ENCODE assay signal across 8 cellular contexts in the genomic region with DNA sequence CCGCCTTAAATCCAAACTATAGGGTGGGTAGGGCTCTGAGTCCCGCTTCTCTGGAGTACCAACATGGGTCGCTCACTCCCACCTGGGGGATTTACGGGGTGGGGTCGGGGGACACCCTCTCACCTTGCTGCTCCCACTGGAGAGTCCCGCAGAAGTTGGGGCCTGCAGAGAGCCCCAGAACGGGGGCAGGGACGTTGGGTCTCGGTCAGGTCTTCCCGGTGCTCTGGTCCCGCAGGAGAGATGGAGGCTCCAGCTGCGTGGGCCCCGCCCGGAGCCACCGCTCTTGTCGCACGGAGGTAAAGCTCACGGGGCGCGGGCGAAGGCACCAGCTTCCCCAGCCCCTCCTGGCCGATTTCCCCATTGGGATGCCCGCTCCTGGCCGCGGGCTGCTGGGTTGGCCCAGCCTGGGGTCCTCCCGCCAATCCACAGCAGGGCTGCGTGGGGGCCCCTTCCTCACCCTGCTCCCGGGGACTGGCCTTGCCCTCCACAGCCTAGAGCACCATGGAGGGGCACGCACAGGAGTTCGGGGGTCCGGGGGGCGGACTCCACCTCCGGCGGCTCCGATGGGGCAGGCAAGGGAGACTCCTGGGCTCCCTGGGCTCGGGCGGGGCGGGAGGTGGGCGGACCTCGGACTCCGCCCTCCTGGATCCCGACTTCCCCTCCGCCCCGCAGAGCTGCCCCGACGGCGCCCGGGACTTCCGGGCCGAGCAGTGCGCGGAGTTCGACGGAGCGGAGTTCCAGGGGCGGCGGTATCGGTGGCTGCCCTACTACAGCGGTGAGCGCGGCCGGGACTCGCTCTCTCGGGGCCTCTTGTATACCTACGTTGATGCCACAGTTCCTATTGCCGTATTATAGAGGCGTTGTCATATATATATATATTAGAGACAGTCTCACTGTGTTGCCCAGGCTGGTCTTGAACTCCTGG. TPM values are rescaled to one million over a fixed set of nuclear protein-coding genes. Genes with fewer than 3 reads are reported as not detected.
DNase-seq lines count a peak whose midpoint lies in the region; ATAC-seq and TF ChIP-seq lines count a peak whose summit lies in the region.

No MANE protein-coding gene starts in this region.

- 98% methylated on average over 27 of the region's 67 CpGs for WGBS in SK-N-SH (ENCODE audit: low lambda C conversion rate)
- WGBS in endodermal cell (ENCODE audit: insufficient coverage in 1 of 2, insufficient read length in 1 of 2), 2 experiments, result 54 to 83% methylated on average over 33 to 67 of the region's 67 CpGs
- 26 to 36% methylated on average over 22 to 33 of the region's 67 CpGs for WGBS in tibial nerve, 2 donors

- no peak overlapping the region for H2AFZ ChIP-seq in SK-N-SH (ENCODE audit: low read depth)

- H3K36me3 Mint-ChIP-seq in activated CD4-positive, alpha-beta T cell treated with anti-CD3 and anti-CD28 coated beads for 36 hours (ENCODE audit: low read depth), result no peaks in the 10 kb centered on the region
- peaks cover 5% of the 10 kb centered on the region for H3K36me3 Mint-ChIP-seq in endodermal cell (ENCODE audit: low read depth)
- H3K36me3 Mint-ChIP-seq in naive thymus-derived CD8-positive, alpha-beta T cell, result peaks cover 0 to 3% (median 0%) of the 10 kb centered on the region in 3 donors

- H3K27ac ChIP-seq in SK-N-SH (ENCODE audit: low read depth in 2 of 2, low read length in 1 of 2) (no peak overlapping the region), HUES48 (ENCODE audit: low read depth, low read length) (no peak overlapping the region), endodermal cell (ENCODE audit: low read depth, low read length) (no peak overlapping the region), tibial nerve (peak overlapping the region in 3 of 4 donors; percentile 62 to 71 (median 64))

- no peak overlapping the region for H3K4me3 ChIP-seq in SK-N-SH (ENCODE audit: low read depth in 2 of 2, low read length in 1 of 2)
- H3K4me3 ChIP-seq in HUES48 (ENCODE audit: low read depth, low read length), result peak overlapping the region; percentile 65
- peak overlapping the region; percentile 29 for H3K4me3 ChIP-seq in endodermal cell (ENCODE audit: low read length)
- H3K4me3 ChIP-seq in tibial nerve, result peak overlapping the region; percentile 42 to 60 (median 51)

- H3K9me3 ChIP-seq in SK-N-SH (no peaks in the 10 kb centered on the region), HUES48 (ENCODE audit: control insufficient read depth, insufficient read depth, low read length) (no peaks in the 10 kb centered on the region), endodermal cell (ENCODE audit: control insufficient read depth, low read length) (no peaks in the 10 kb centered on the region), tibial nerve (no peaks in the 10 kb centered on the region)

- TF ChIP-seq EP300 in SK-N-SH (IDR thresholded peaks at IDR 0.05; ENCODE audit: borderline replicate concordance in 1 of 2, low read depth in 1 of 2, low read length in 1 of 2) (no peak), tibial nerve (IDR thresholded peaks at IDR 0.05) (peak in 1 of 2 donors; percentile 34)

- no peaks in the 10 kb centered on the region for H3K79me2 ChIP-seq in SK-N-SH (ENCODE audit: insufficient read depth)

- no peaks in the 10 kb centered on the region for H3K9me3 Mint-ChIP-seq in activated CD4-positive, alpha-beta T cell treated with anti-CD3 and anti-CD28 coated beads for 36 hours (ENCODE audit: low read depth)
- no peaks in the 10 kb centered on the region for H3K9me3 Mint-ChIP-seq in endodermal cell
- peaks cover 0 to 2% (median 0%) of the 10 kb centered on the region in 9 donors for H3K9me3 Mint-ChIP-seq in naive thymus-derived CD8-positive, alpha-beta T cell

- H3K27me3 Mint-ChIP-seq in activated CD4-positive, alpha-beta T cell treated with anti-CD3 and anti-CD28 coated beads for 36 hours, result peaks cover 36% of the 10 kb centered on the region
- H3K27me3 Mint-ChIP-seq in endodermal cell (ENCODE audit: insufficient read depth), result peaks cover 58% of the 10 kb centered on the region
- H3K27me3 Mint-ChIP-seq in naive thymus-derived CD8-positive, alpha-beta T cell, result peaks cover 15 to 46% (median 25%) of the 10 kb centered on the region in 5 donors

- no peak for TF ChIP-seq POLR2A in tibial nerve (IDR thresholded peaks at IDR 0.05)

- peaks cover 10% of the 10 kb centered on the region for H3K4me1 Mint-ChIP-seq in activated CD4-positive, alpha-beta T cell treated with anti-CD3 and anti-CD28 coated beads for 36 hours
- no peaks in the 10 kb centered on the region for H3K4me1 Mint-ChIP-seq in endodermal cell
- H3K4me1 Mint-ChIP-seq in naive thymus-derived CD8-positive, alpha-beta T cell, result peaks cover 20 to 49% (median 31%) of the 10 kb centered on the region in 4 donors

- H3K27ac Mint-ChIP-seq in activated CD4-positive, alpha-beta T cell treated with anti-CD3 and anti-CD28 coated beads for 36 hours, result no peak overlapping the region
- H3K27ac Mint-ChIP-seq in endodermal cell, result no peak overlapping the region
- peak overlapping the region in 3 of 10 donors; percentile 36 to 92 (median 69) for H3K27ac Mint-ChIP-seq in naive thymus-derived CD8-positive, alpha-beta T cell

- H3K4me3 Mint-ChIP-seq in activated CD4-positive, alpha-beta T cell treated with anti-CD3 and anti-CD28 coated beads for 36 hours, result peak overlapping the region; percentile 53
- peak overlapping the region; percentile 52 for H3K4me3 Mint-ChIP-seq in endodermal cell
- peak overlapping the region; percentile 62 to 91 (median 83) for H3K4me3 Mint-ChIP-seq in naive thymus-derived CD8-positive, alpha-beta T cell

- intact Hi-C loops in activated CD4-positive, alpha-beta T cell treated with anti-CD3 and anti-CD28 coated beads for 36 hours (cut with DNase I, micrococcal nuclease), result no loop called here

- H3K4me1 ChIP-seq in SK-N-SH (ENCODE audit: control insufficient read depth in 1 of 2, insufficient read depth in 2 of 2, low read depth in 1 of 2, low read length in 1 of 2), result no peaks in the 10 kb centered on the region
- H3K4me1 ChIP-seq in HUES48 (ENCODE audit: control insufficient read depth, insufficient read depth, low read length), result peaks cover 3% of the 10 kb centered on the region; the same call in 1 of the 2 replicates
- H3K4me1 ChIP-seq in endodermal cell (ENCODE audit: control insufficient read depth, insufficient read depth, low read length), result no peaks in the 10 kb centered on the region
- H3K4me1 ChIP-seq in tibial nerve, result peaks cover 0 to 59% (median 34%) of the 10 kb centered on the region in 4 donors

- H3K36me3 ChIP-seq in SK-N-SH (replicated peaks in 1 of 2; ENCODE audit: control insufficient read depth in 1 of 2, insufficient read depth in 2 of 2, low read length in 1 of 2) (no peaks in the 10 kb centered on the region), HUES48 (ENCODE audit: control insufficient read depth, insufficient read depth, low read length) (peaks cover 4% of the 10 kb centered on the region; the same call in 1 of the 2 replicates), endodermal cell (ENCODE audit: control insufficient read depth, insufficient read depth, low read length) (no peaks in the 10 kb centered on the region), tibial nerve (peaks cover 0 to 11% (median 0%) of the 10 kb centered on the region in 3 donors)

- H3F3A ChIP-seq in SK-N-SH (replicated peaks; ENCODE audit: insufficient read depth), result peaks cover 5% of the 10 kb centered on the region

- no peak for TF ChIP-seq RAD21 in SK-N-SH (IDR thresholded peaks at IDR 0.05; ENCODE audit: low read length)

- H3K9me2 ChIP-seq in SK-N-SH, result no peaks in the 10 kb centered on the region

- H3K9ac ChIP-seq in SK-N-SH (no peak overlapping the region), HUES48 (ENCODE audit: low read depth, low read length) (no peak overlapping the region; the same call in 1 of the 2 replicates), endodermal cell (ENCODE audit: extremely low read depth, low read length, poor library complexity, severe bottlenecking) (no peak overlapping the region)

- CTCF ChIA-PET in SK-N-SH (lab: Yijun Ruan, JAX), result interaction anchor here (1.3 kb wide), 1 partner anchor 297 kb away, joined by 4 read pairs; no protein-coding TSS in a partner anchor
- CTCF ChIA-PET in activated CD4-positive, alpha-beta T cell treated with anti-CD3 and anti-CD28 coated beads for 36 hours (lab: Charles Lee), result interaction anchor here (0.7 kb wide), 1 partner anchor 218 kb away, joined by 3 read pairs; no protein-coding TSS in a partner anchor

- no peak for TF ChIP-seq CTCF in SK-N-SH (IDR thresholded peaks at IDR 0.05)
- no peak for TF ChIP-seq CTCF in endodermal cell (conservative IDR thresholded peaks at IDR 0.05)
- no peak for TF ChIP-seq CTCF in tibial nerve (IDR thresholded peaks at IDR 0.05)

- no peaks in the 10 kb centered on the region for H3K27me3 ChIP-seq in SK-N-SH (ENCODE audit: insufficient read depth)
- H3K27me3 ChIP-seq in HUES48 (ENCODE audit: control insufficient read depth, insufficient read depth, low read length), result no peaks in the 10 kb centered on the region; the same call in 1 of the 2 replicates
- H3K27me3 ChIP-seq in endodermal cell (ENCODE audit: control insufficient read depth, insufficient read depth, low read length, poor library complexity, severe bottlenecking), result peaks cover 19% of the 10 kb centered on the region
- H3K27me3 ChIP-seq in tibial nerve, result no peaks in the 10 kb centered on the region

- ATAC-seq in SK-N-SH treated with all-trans-retinoic acid at 6 μM for 48 hours, result no peak
- ATAC-seq in activated CD4-positive, alpha-beta T cell treated with anti-CD3 and anti-CD28 coated beads for 36 hours, result peak; percentile 84
- peak; percentile 83 to 94 for ATAC-seq in naive thymus-derived CD8-positive, alpha-beta T cell

- DNase-seq in SK-N-SH (peak; percentile 16), endodermal cell (peak; percentile 84), tibial nerve (ENCODE audit: low spot score in 2 of 2) (no peak)
- DNase-seq in activated CD4-positive, alpha-beta T cell treated with anti-CD3 and anti-CD28 coated beads for 36 hours, result peak; percentile 71
- peak in 9 of 10 donors; percentile 18 to 61 (median 40) for DNase-seq in naive thymus-derived CD8-positive, alpha-beta T cell
- DNase-seq in NK-92 treated with Interleukin-12 subunit alpha and Interleukin-12 subunit beta, amount 100 ng/mL, for 24 hours (lab: John Stamatoyannopoulos, UW), result no peak

- POLR2A ChIA-PET in SK-N-SH (lab: Yijun Ruan, JAX), result no interaction called here
- POLR2A ChIA-PET in activated CD4-positive, alpha-beta T cell treated with anti-CD3 and anti-CD28 coated beads for 36 hours (lab: Charles Lee), result interaction anchor here (0.5 kb wide), 1 partner anchor 50 kb away, joined by 8 read pairs; no protein-coding TSS in a partner anchor
- POLR2A ChIA-PET in naive thymus-derived CD8-positive, alpha-beta T cell (lab: Charles Lee), result interaction anchor here (0.7 kb wide), 1 partner anchor 1806 kb away, joined by 3 read pairs; no protein-coding TSS in a partner anchor

- no peak overlapping the region for H3K4me2 ChIP-seq in SK-N-SH

- H4K20me1 ChIP-seq in SK-N-SH (ENCODE audit: insufficient read depth), result no peaks in the 10 kb centered on the region

RNA-seq across cellular contexts. Expression of gene PAPLN, which starts 8.4 kb away (rescaled TPM):
- polyA plus RNA-seq in SK-N-SH (2012; rRNA removed), result 0.13 and 0.15 TPM in 2 replicates
- 0.05 and 0.14 TPM in 2 replicates for polyA plus RNA-seq in SK-N-SH (2012; cell fraction: cytosol; rRNA removed)
- 0.55 and 0.71 TPM in 2 replicates for polyA plus RNA-seq in SK-N-SH (2012; cell fraction: nucleus; rRNA removed)
- total RNA-seq in activated CD4-positive, alpha-beta T cell treated with anti-CD3 and anti-CD28 coated beads for 36 hours, result under 1 TPM; 0.21 to 0.30 TPM
- 10 to 100 TPM; 18.4 to 20.1 TPM for total RNA-seq in endodermal cell
- 9.0 TPM for polyA plus RNA-seq in endodermal cell (2013, experiment 1 of 2)
- 7.8 TPM for polyA plus RNA-seq in endodermal cell (2013, experiment 2 of 2)
- total RNA-seq in naive thymus-derived CD8-positive, alpha-beta T cell, result under 1 TPM; 0.10 to 0.11 TPM
- under 1 TPM; 0.07 to 0.37 (median 0.10) TPM for polyA plus RNA-seq in naive thymus-derived CD8-positive, alpha-beta T cell
- 100 to 1,000 TPM in 3 of 4 donors, 10 to 100 TPM in 1; 96.6 to 314 (median 206) TPM for total RNA-seq in tibial nerve

Comparison
In these comparisons a context has a peak if more than half of its experiments do, and no peak if none do; other contexts are left out.
1. DNase-seq: peak in SK-N-SH (single experiment), activated CD4-positive, alpha-beta T cell treated with anti-CD3 and anti-CD28 coated beads for 36 hours (single experiment), endodermal cell (single experiment) and naive thymus-derived CD8-positive, alpha-beta T cell (9 of 10); none in tibial nerve (0 of 2) and NK-92 treated with Interleukin-12 subunit alpha and Interleukin-12 subunit beta, amount 100 ng/mL, for 24 hours (single experiment).
2. H3K27ac ChIP-seq: peak in tibial nerve (3 of 4); none in SK-N-SH (0 of 2), HUES48 (single experiment) and endodermal cell (single experiment).
3. H3K4me3 ChIP-seq: peak in HUES48 (single experiment), endodermal cell (single experiment) and tibial nerve (4 of 4); none in SK-N-SH (0 of 2).
4. RNA of gene PAPLN, which starts 8.4 kb away (total RNA-seq): 96.6 to 314 TPM in tibial nerve and 18.4 to 20.1 TPM in endodermal cell; 0.21 to 0.30 TPM in activated CD4-positive, alpha-beta T cell treated with anti-CD3 and anti-CD28 coated beads for 36 hours and 0.10 to 0.11 TPM in naive thymus-derived CD8-positive, alpha-beta T cell; every median in the first group is over 10 times any median in the second.
5. Peak in every context shown above with its lines, with median percentiles within 50 percentile points of each other: H3K4me3 Mint-ChIP-seq.